Comparison of ENCODE assay signal across 1 cellular context in the genomic region with DNA sequence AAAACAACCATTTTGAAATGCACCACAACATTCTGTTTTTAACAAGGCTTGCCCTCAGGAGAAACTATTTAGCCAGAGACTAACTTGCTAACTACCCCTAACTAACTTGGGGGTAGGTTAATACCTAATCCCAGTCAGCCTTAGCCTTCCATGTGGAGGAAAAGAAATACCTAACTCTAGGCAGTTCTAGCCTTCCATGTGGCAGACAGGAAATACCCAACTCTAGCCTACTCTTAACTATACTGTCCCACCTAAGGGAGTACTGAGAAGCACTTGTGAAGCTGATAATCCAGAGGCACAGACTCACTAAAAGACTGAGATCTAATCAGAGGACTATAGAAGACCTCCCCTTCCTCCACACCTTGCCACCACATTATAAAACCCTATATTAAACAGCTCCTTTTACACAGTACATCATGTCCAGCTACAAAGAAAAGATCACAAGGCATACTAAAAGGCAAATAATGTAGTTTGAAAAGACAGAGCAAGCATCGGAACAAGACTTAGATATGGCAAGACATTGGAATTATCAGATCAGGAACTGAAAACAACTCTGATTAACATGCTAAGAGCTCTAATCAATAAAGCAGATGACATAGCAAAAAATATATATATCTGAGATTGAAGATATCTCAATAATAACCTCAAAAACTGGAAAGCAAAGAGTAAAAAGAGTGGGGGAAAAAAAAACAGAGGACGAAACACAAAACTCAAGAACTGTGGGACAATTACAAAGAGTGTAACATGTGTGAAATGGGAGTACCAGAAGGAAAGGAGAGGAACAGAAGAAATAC.
TF ChIP-seq lines count a peak whose summit lies in the region.

No MANE protein-coding gene starts in this region.

TF ChIP-seq in K562, 482 proteins besides CTCF, POLR2A, EP300 and RAD21 (continued from another document):
- TF ChIP-seq, protein P1, sequence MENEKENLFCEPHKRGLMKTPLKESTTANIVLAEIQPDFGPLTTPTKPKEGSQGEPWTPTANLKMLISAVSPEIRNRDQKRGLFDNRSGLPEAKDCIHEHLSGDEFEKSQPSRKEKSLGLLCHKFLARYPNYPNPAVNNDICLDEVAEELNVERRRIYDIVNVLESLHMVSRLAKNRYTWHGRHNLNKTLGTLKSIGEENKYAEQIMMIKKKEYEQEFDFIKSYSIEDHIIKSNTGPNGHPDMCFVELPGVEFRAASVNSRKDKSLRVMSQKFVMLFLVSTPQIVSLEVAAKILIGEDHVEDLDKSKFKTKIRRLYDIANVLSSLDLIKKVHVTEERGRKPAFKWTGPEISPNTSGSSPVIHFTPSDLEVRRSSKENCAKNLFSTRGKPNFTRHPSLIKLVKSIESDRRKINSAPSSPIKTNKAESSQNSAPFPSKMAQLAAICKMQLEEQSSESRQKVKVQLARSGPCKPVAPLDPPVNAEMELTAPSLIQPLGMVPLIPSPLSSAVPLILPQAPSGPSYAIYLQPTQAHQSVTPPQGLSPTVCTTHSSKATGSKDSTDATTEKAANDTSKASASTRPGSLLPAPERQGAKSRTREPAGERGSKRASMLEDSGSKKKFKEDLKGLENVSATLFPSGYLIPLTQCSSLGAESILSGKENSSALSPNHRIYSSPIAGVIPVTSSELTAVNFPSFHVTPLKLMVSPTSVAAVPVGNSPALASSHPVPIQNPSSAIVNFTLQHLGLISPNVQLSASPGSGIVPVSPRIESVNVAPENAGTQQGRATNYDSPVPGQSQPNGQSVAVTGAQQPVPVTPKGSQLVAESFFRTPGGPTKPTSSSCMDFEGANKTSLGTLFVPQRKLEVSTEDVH (IDR thresholded peaks at IDR 0.05; ENCODE audit: low read depth, partially characterized antibody): no peak
- TF ChIP-seq NFE2L1 (tag; IDR thresholded peaks at IDR 0.05; ENCODE audit: borderline replicate concordance, low read depth): 0 out of 2 replicates have a peak, but pooled peaks have one; percentile 8
- TF ChIP-seq, protein P2, sequence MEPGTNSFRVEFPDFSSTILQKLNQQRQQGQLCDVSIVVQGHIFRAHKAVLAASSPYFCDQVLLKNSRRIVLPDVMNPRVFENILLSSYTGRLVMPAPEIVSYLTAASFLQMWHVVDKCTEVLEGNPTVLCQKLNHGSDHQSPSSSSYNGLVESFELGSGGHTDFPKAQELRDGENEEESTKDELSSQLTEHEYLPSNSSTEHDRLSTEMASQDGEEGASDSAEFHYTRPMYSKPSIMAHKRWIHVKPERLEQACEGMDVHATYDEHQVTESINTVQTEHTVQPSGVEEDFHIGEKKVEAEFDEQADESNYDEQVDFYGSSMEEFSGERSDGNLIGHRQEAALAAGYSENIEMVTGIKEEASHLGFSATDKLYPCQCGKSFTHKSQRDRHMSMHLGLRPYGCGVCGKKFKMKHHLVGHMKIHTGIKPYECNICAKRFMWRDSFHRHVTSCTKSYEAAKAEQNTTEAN (CRISPR knock-in tag; IDR thresholded peaks at IDR 0.05): no peak
- TF ChIP-seq SPI1 (IDR thresholded peaks at IDR 0.05; ENCODE audit: borderline replicate concordance, low read depth, low read length): no peak
- TF ChIP-seq, protein P3, sequence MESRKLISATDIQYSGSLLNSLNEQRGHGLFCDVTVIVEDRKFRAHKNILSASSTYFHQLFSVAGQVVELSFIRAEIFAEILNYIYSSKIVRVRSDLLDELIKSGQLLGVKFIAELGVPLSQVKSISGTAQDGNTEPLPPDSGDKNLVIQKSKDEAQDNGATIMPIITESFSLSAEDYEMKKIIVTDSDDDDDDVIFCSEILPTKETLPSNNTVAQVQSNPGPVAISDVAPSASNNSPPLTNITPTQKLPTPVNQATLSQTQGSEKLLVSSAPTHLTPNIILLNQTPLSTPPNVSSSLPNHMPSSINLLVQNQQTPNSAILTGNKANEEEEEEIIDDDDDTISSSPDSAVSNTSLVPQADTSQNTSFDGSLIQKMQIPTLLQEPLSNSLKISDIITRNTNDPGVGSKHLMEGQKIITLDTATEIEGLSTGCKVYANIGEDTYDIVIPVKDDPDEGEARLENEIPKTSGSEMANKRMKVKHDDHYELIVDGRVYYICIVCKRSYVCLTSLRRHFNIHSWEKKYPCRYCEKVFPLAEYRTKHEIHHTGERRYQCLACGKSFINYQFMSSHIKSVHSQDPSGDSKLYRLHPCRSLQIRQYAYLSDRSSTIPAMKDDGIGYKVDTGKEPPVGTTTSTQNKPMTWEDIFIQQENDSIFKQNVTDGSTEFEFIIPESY (CRISPR knock-in tag; IDR thresholded peaks at IDR 0.05): no peak
- no peak for TF ChIP-seq CTBP1 (IDR thresholded peaks at IDR 0.05; ENCODE audit: borderline replicate concordance)
- TF ChIP-seq C11orf30 (IDR thresholded peaks at IDR 0.05; ENCODE audit: low read depth): peak; percentile 20; the same call in 1 of the 2 replicates
- no peak for TF ChIP-seq SIX5 (IDR thresholded peaks at IDR 0.05; ENCODE audit: borderline replicate concordance in 1 of 2, insufficient read depth in 1 of 2, low read depth in 1 of 2, low read length in 2 of 2)
- no peak for TF ChIP-seq TARDBP (IDR thresholded peaks at IDR 0.05)
- TF ChIP-seq TEAD2 (tag; IDR thresholded peaks at IDR 0.05): no peak
- TF ChIP-seq ETS1 (conservative IDR thresholded peaks at IDR 0.05; ENCODE audit: control insufficient read depth, low read depth, low read length): no peak
- TF ChIP-seq BMI1 (IDR thresholded peaks at IDR 0.05; ENCODE audit: low read length): no peak
- TF ChIP-seq ASH1L (IDR thresholded peaks at IDR 0.05; ENCODE audit: borderline replicate concordance, low read depth, partially characterized antibody): no peak
- TF ChIP-seq, protein P4, sequence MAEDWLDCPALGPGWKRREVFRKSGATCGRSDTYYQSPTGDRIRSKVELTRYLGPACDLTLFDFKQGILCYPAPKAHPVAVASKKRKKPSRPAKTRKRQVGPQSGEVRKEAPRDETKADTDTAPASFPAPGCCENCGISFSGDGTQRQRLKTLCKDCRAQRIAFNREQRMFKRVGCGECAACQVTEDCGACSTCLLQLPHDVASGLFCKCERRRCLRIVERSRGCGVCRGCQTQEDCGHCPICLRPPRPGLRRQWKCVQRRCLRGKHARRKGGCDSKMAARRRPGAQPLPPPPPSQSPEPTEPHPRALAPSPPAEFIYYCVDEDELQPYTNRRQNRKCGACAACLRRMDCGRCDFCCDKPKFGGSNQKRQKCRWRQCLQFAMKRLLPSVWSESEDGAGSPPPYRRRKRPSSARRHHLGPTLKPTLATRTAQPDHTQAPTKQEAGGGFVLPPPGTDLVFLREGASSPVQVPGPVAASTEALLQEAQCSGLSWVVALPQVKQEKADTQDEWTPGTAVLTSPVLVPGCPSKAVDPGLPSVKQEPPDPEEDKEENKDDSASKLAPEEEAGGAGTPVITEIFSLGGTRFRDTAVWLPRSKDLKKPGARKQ (CRISPR knock-in tag; IDR thresholded peaks at IDR 0.05): no peak
- peak; percentile 72 for TF ChIP-seq ZNF316 (IDR thresholded peaks at IDR 0.05)
- no peak for TF ChIP-seq HMGN3 (IDR thresholded peaks at IDR 0.05; ENCODE audit: borderline replicate concordance, extremely low read depth, insufficient read length, low read depth, low read length)
- no peak for TF ChIP-seq MEF2D (tag; conservative IDR thresholded peaks at IDR 0.05; ENCODE audit: low read depth)
- TF ChIP-seq KLF1 (tag; IDR thresholded peaks at IDR 0.05): no peak
- TF ChIP-seq ZFP36 (IDR thresholded peaks at IDR 0.05; ENCODE audit: low read depth, low read length, partially characterized antibody): peak; percentile 27
- TF ChIP-seq XRCC5 (IDR thresholded peaks at IDR 0.05; ENCODE audit: low read depth, low read length): no peak
- TF ChIP-seq GABPB1 (CRISPR knock-in tag; IDR thresholded peaks at IDR 0.05): no peak
- TF ChIP-seq CBFA2T3 (IDR thresholded peaks at IDR 0.05): peak; percentile 31; the same call in 1 of the 2 replicates
- TF ChIP-seq GATAD2B (IDR thresholded peaks at IDR 0.05; ENCODE audit: borderline replicate concordance): no peak
- TF ChIP-seq, protein P5, sequence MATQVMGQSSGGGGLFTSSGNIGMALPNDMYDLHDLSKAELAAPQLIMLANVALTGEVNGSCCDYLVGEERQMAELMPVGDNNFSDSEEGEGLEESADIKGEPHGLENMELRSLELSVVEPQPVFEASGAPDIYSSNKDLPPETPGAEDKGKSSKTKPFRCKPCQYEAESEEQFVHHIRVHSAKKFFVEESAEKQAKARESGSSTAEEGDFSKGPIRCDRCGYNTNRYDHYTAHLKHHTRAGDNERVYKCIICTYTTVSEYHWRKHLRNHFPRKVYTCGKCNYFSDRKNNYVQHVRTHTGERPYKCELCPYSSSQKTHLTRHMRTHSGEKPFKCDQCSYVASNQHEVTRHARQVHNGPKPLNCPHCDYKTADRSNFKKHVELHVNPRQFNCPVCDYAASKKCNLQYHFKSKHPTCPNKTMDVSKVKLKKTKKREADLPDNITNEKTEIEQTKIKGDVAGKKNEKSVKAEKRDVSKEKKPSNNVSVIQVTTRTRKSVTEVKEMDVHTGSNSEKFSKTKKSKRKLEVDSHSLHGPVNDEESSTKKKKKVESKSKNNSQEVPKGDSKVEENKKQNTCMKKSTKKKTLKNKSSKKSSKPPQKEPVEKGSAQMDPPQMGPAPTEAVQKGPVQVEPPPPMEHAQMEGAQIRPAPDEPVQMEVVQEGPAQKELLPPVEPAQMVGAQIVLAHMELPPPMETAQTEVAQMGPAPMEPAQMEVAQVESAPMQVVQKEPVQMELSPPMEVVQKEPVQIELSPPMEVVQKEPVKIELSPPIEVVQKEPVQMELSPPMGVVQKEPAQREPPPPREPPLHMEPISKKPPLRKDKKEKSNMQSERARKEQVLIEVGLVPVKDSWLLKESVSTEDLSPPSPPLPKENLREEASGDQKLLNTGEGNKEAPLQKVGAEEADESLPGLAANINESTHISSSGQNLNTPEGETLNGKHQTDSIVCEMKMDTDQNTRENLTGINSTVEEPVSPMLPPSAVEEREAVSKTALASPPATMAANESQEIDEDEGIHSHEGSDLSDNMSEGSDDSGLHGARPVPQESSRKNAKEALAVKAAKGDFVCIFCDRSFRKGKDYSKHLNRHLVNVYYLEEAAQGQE (CRISPR knock-in tag; IDR thresholded peaks at IDR 0.05; ENCODE audit: low read depth): no peak
- no peak for TF ChIP-seq TCF7 (IDR thresholded peaks at IDR 0.05; ENCODE audit: borderline replicate concordance)
- TF ChIP-seq, protein P6, sequence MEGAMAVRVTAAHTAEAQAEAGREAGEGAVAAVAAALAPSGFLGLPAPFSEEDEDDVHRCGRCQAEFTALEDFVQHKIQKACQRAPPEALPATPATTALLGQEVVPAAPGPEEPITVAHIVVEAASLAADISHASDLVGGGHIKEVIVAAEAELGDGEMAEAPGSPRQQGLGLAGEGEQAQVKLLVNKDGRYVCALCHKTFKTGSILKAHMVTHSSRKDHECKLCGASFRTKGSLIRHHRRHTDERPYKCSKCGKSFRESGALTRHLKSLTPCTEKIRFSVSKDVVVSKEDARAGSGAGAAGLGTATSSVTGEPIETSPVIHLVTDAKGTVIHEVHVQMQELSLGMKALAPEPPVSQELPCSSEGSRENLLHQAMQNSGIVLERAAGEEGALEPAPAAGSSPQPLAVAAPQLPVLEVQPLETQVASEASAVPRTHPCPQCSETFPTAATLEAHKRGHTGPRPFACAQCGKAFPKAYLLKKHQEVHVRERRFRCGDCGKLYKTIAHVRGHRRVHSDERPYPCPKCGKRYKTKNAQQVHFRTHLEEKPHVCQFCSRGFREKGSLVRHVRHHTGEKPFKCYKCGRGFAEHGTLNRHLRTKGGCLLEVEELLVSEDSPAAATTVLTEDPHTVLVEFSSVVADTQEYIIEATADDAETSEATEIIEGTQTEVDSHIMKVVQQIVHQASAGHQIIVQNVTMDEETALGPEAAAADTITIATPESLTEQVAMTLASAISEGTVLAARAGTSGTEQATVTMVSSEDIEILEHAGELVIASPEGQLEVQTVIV (CRISPR knock-in tag; IDR thresholded peaks at IDR 0.05; ENCODE audit: borderline replicate concordance): no peak
- TF ChIP-seq MNT (conservative IDR thresholded peaks at IDR 0.05): no peak
- no peak for TF ChIP-seq PML (IDR thresholded peaks at IDR 0.05; ENCODE audit: low read length)
- no peak for TF ChIP-seq ARID1B (IDR thresholded peaks at IDR 0.05)
- TF ChIP-seq FOXA1 (IDR thresholded peaks at IDR 0.05; ENCODE audit: borderline replicate concordance): no peak
- TF ChIP-seq SRSF7 (optimal IDR thresholded peaks at IDR 0.05; ENCODE audit: low read depth, low read length): no peak
- TF ChIP-seq, protein P7, sequence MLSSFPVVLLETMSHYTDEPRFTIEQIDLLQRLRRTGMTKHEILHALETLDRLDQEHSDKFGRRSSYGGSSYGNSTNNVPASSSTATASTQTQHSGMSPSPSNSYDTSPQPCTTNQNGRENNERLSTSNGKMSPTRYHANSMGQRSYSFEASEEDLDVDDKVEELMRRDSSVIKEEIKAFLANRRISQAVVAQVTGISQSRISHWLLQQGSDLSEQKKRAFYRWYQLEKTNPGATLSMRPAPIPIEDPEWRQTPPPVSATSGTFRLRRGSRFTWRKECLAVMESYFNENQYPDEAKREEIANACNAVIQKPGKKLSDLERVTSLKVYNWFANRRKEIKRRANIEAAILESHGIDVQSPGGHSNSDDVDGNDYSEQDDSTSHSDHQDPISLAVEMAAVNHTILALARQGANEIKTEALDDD (IDR thresholded peaks at IDR 0.05): peak; percentile 97
- TF ChIP-seq EZH2 (IDR thresholded peaks at IDR 0.05; ENCODE audit: borderline replicate concordance, low read depth, low read length): no peak
- no peak for TF ChIP-seq RAD51 (IDR thresholded peaks at IDR 0.05; ENCODE audit: borderline replicate concordance, low read depth)
- no peak for TF ChIP-seq FOXM1 (IDR thresholded peaks at IDR 0.05; ENCODE audit: low read depth)
- no peak for TF ChIP-seq FOXM1 (CRISPR knock-in tag; IDR thresholded peaks at IDR 0.05; ENCODE audit: low read depth)
- no peak for TF ChIP-seq DLX4 (CRISPR knock-in tag; IDR thresholded peaks at IDR 0.05)
